In the genomic region with DNA sequence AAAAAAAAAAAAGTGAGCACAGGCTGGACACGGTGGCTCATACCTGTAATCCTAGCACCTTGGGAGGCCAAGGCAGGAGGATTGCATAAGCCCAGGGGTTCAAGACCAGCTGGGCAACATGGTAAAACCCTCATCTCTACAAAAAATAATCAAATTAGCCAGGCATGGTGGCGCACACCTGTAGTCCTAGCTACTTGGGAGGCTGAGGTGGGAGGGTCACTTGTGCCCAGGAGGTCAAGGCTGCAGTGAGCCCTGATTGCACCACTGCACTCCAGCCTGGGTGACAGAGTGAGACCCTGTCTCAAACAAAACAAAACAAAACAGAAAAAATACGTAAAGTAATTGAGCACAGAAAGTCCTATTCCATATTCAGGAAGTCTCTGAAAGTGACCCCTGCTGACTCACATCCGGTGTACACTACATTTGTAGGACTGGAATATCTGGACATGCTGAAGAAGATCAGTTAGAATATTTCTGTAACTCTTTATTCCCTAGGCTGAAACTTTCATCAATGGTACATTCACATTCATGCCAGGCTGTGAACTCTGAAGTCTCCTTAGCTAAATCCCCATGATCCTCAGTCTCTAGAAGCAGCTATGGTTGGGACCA, we compare ENCODE assay signal across 1 cellular context.
TF ChIP-seq lines count a peak whose summit lies in the region.

No MANE protein-coding gene starts in this region.

TF ChIP-seq in HepG2, 621 proteins besides CTCF, POLR2A, EP300 and RAD21 (continued from another document and continues in another):
- no peak for TF ChIP-seq GTF2F1 (IDR thresholded peaks at IDR 0.05; ENCODE audit: low read length)
- TF ChIP-seq ETV5 (CRISPR knock-in tag; IDR thresholded peaks at IDR 0.05; ENCODE audit: borderline replicate concordance), result peak; percentile 86; the same call in 1 of the 2 replicates
- TF ChIP-seq, protein P1, sequence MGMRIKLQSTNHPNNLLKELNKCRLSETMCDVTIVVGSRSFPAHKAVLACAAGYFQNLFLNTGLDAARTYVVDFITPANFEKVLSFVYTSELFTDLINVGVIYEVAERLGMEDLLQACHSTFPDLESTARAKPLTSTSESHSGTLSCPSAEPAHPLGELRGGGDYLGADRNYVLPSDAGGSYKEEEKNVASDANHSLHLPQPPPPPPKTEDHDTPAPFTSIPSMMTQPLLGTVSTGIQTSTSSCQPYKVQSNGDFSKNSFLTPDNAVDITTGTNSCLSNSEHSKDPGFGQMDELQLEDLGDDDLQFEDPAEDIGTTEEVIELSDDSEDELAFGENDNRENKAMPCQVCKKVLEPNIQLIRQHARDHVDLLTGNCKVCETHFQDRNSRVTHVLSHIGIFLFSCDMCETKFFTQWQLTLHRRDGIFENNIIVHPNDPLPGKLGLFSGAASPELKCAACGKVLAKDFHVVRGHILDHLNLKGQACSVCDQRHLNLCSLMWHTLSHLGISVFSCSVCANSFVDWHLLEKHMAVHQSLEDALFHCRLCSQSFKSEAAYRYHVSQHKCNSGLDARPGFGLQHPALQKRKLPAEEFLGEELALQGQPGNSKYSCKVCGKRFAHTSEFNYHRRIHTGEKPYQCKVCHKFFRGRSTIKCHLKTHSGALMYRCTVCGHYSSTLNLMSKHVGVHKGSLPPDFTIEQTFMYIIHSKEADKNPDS (CRISPR knock-in tag; IDR thresholded peaks at IDR 0.05), result 0 out of 2 replicates have a peak, but pooled peaks have one; percentile 28
- TF ChIP-seq CEBPG (CRISPR knock-in tag; IDR thresholded peaks at IDR 0.05), result peak; percentile 41; the same call in 1 of the 2 replicates
- TF ChIP-seq KDM2A (CRISPR knock-in tag; IDR thresholded peaks at IDR 0.05; ENCODE audit: borderline replicate concordance, low read depth), result no peak
- TF ChIP-seq CREM (IDR thresholded peaks at IDR 0.05), result peak; percentile 13; the same call in 1 of the 2 replicates
- TF ChIP-seq CREM (CRISPR knock-in tag; IDR thresholded peaks at IDR 0.05), result no peak
- no peak for TF ChIP-seq ZNF615 (CRISPR knock-in tag; IDR thresholded peaks at IDR 0.05; ENCODE audit: borderline replicate concordance)
- TF ChIP-seq, protein P2, sequence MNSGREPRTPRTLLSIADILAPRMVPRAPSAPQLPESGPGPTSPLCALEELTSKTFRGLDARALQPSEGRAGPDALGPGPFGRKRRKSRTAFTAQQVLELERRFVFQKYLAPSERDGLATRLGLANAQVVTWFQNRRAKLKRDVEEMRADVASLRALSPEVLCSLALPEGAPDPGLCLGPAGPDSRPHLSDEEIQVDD (CRISPR knock-in tag; IDR thresholded peaks at IDR 0.05; ENCODE audit: borderline replicate concordance), result no peak
- TF ChIP-seq, protein P3, sequence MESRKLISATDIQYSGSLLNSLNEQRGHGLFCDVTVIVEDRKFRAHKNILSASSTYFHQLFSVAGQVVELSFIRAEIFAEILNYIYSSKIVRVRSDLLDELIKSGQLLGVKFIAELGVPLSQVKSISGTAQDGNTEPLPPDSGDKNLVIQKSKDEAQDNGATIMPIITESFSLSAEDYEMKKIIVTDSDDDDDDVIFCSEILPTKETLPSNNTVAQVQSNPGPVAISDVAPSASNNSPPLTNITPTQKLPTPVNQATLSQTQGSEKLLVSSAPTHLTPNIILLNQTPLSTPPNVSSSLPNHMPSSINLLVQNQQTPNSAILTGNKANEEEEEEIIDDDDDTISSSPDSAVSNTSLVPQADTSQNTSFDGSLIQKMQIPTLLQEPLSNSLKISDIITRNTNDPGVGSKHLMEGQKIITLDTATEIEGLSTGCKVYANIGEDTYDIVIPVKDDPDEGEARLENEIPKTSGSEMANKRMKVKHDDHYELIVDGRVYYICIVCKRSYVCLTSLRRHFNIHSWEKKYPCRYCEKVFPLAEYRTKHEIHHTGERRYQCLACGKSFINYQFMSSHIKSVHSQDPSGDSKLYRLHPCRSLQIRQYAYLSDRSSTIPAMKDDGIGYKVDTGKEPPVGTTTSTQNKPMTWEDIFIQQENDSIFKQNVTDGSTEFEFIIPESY (CRISPR knock-in tag; IDR thresholded peaks at IDR 0.05), result 0 out of 2 replicates have a peak, but pooled peaks have one; percentile 16
- TF ChIP-seq ZNF264 (CRISPR knock-in tag; IDR thresholded peaks at IDR 0.05), result no peak
- no peak for TF ChIP-seq ZSCAN30 (CRISPR knock-in tag; IDR thresholded peaks at IDR 0.05)
- peak; percentile 37; the same call in 1 of the 2 replicates for TF ChIP-seq ZNF652 (CRISPR knock-in tag; IDR thresholded peaks at IDR 0.05; ENCODE audit: borderline replicate concordance, low read depth)
- peak; percentile 41 for TF ChIP-seq MED1 (CRISPR knock-in tag; IDR thresholded peaks at IDR 0.05)
- TF ChIP-seq JDP2 (CRISPR knock-in tag; IDR thresholded peaks at IDR 0.05; ENCODE audit: borderline replicate concordance), result no peak
- TF ChIP-seq SALL2 (CRISPR knock-in tag; IDR thresholded peaks at IDR 0.05), result 0 out of 2 replicates have a peak, but pooled peaks have one; percentile 12
- peak; percentile 37 for TF ChIP-seq RXRB (CRISPR knock-in tag; IDR thresholded peaks at IDR 0.05; ENCODE audit: borderline replicate concordance)
- no peak for TF ChIP-seq TBX3 (IDR thresholded peaks at IDR 0.05; ENCODE audit: borderline replicate concordance)
- TF ChIP-seq, protein P4, sequence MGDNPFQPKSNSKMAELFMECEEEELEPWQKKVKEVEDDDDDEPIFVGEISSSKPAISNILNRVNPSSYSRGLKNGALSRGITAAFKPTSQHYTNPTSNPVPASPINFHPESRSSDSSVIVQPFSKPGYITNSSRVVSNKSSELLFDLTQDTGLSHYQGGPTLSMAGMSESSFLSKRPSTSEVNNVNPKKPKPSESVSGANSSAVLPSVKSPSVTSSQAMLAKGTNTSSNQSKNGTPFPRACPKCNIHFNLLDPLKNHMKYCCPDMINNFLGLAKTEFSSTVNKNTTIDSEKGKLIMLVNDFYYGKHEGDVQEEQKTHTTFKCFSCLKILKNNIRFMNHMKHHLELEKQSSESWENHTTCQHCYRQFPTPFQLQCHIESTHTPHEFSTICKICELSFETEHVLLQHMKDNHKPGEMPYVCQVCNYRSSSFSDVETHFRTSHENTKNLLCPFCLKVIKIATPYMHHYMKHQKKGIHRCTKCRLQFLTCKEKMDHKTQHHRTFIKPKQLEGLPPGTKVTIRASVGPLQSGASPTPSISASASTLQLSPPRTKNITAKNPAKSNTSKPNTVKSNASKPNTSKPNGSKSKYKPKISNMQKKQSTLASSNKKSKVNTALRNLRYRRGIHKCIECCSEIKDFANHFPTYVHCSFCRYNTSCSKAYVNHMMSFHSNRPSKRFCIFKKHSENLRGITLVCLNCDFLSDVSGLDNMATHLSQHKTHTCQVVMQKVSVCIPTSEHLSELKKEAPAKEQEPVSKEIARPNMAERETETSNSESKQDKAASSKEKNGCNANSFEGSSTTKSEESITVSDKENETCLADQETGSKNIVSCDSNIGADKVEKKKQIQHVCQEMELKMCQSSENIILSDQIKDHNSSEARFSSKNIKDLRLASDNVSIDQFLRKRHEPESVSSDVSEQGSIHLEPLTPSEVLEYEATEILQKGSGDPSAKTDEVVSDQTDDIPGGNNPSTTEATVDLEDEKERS (CRISPR knock-in tag; IDR thresholded peaks at IDR 0.05), result peak; percentile 95; the same call in 1 of the 2 replicates
- TF ChIP-seq, protein P5, sequence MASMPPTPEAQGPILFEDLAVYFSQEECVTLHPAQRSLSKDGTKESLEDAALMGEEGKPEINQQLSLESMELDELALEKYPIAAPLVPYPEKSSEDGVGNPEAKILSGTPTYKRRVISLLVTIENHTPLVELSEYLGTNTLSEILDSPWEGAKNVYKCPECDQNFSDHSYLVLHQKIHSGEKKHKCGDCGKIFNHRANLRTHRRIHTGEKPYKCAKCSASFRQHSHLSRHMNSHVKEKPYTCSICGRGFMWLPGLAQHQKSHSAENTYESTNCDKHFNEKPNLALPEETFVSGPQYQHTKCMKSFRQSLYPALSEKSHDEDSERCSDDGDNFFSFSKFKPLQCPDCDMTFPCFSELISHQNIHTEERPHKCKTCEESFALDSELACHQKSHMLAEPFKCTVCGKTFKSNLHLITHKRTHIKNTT (CRISPR knock-in tag; IDR thresholded peaks at IDR 0.05), result no peak
- TF ChIP-seq JUND (CRISPR knock-in tag; IDR thresholded peaks at IDR 0.05), result no peak
- TF ChIP-seq RARA (CRISPR knock-in tag; IDR thresholded peaks at IDR 0.05), result peak; percentile 83
- TF ChIP-seq, protein P6, sequence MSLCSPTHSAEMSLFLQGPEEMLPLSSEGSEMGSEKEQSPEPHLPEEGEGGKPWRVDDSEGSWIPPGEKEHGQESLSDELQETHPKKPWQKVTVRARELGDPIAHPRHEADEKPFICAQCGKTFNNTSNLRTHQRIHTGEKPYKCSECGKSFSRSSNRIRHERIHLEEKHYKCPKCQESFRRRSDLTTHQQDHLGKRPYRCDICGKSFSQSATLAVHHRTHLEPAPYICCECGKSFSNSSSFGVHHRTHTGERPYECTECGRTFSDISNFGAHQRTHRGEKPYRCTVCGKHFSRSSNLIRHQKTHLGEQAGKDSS (CRISPR knock-in tag; IDR thresholded peaks at IDR 0.05; ENCODE audit: borderline replicate concordance, low read depth), result no peak; the same call in 1 of the 2 replicates
- TF ChIP-seq JUNB (CRISPR knock-in tag; IDR thresholded peaks at IDR 0.05; ENCODE audit: borderline replicate concordance), result peak; percentile 32; the same call in 1 of the 2 replicates
- TF ChIP-seq GZF1 (CRISPR knock-in tag; IDR thresholded peaks at IDR 0.05), result no peak
- TF ChIP-seq CREB1 (IDR thresholded peaks at IDR 0.05), result no peak; the same call in 1 of the 2 replicates
- TF ChIP-seq CREB1 (CRISPR knock-in tag; IDR thresholded peaks at IDR 0.05), result 0 out of 2 replicates have a peak, but pooled peaks have one; percentile 11
- TF ChIP-seq ESRRA (CRISPR knock-in tag; IDR thresholded peaks at IDR 0.05; ENCODE audit: low read depth), result no peak
- TF ChIP-seq MYC (CRISPR knock-in tag; IDR thresholded peaks at IDR 0.05; ENCODE audit: borderline replicate concordance), result 0 out of 2 replicates have a peak, but pooled peaks have one; percentile 8
- TF ChIP-seq ZNF670 (CRISPR knock-in tag; IDR thresholded peaks at IDR 0.05; ENCODE audit: borderline replicate concordance), result 0 out of 2 replicates have a peak, but pooled peaks have one; percentile 27
- no peak for TF ChIP-seq ZNF263 (CRISPR knock-in tag; IDR thresholded peaks at IDR 0.05)
- TF ChIP-seq ZNF441 (CRISPR knock-in tag; IDR thresholded peaks at IDR 0.05; ENCODE audit: borderline replicate concordance), result no peak
- TF ChIP-seq ZSCAN29 (CRISPR knock-in tag; conservative IDR thresholded peaks at IDR 0.05), result 0 out of 2 replicates have a peak, but pooled peaks have one; percentile 5
- no peak for TF ChIP-seq CBX1 (IDR thresholded peaks at IDR 0.05; ENCODE audit: low read depth)
- TF ChIP-seq, protein P7, sequence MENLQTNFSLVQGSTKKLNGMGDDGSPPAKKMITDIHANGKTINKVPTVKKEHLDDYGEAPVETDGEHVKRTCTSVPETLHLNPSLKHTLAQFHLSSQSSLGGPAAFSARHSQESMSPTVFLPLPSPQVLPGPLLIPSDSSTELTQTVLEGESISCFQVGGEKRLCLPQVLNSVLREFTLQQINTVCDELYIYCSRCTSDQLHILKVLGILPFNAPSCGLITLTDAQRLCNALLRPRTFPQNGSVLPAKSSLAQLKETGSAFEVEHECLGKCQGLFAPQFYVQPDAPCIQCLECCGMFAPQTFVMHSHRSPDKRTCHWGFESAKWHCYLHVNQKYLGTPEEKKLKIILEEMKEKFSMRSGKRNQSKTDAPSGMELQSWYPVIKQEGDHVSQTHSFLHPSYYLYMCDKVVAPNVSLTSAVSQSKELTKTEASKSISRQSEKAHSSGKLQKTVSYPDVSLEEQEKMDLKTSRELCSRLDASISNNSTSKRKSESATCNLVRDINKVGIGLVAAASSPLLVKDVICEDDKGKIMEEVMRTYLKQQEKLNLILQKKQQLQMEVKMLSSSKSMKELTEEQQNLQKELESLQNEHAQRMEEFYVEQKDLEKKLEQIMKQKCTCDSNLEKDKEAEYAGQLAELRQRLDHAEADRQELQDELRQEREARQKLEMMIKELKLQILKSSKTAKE (CRISPR knock-in tag; IDR thresholded peaks at IDR 0.05; ENCODE audit: borderline replicate concordance), result 0 out of 2 replicates have a peak, but pooled peaks have one; percentile 30
- TF ChIP-seq ZBTB3 (CRISPR knock-in tag; IDR thresholded peaks at IDR 0.05; ENCODE audit: borderline replicate concordance, low read depth), result 0 out of 2 replicates have a peak, but pooled peaks have one; percentile 53
- TF ChIP-seq ZMYM3 (CRISPR knock-in tag; IDR thresholded peaks at IDR 0.05), result peak; percentile 97
- TF ChIP-seq, protein P8, sequence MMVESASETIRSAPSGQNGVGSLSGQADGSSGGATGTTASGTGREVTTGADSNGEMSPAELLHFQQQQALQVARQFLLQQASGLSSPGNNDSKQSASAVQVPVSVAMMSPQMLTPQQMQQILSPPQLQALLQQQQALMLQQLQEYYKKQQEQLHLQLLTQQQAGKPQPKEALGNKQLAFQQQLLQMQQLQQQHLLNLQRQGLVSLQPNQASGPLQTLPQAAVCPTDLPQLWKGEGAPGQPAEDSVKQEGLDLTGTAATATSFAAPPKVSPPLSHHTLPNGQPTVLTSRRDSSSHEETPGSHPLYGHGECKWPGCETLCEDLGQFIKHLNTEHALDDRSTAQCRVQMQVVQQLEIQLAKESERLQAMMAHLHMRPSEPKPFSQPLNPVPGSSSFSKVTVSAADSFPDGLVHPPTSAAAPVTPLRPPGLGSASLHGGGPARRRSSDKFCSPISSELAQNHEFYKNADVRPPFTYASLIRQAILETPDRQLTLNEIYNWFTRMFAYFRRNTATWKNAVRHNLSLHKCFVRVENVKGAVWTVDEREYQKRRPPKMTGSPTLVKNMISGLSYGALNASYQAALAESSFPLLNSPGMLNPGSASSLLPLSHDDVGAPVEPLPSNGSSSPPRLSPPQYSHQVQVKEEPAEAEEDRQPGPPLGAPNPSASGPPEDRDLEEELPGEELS (CRISPR knock-in tag; IDR thresholded peaks at IDR 0.05), result peak; percentile 51; the same call in 1 of the 2 replicates
- TF ChIP-seq ISX (CRISPR knock-in tag; conservative IDR thresholded peaks at IDR 0.05), result no peak
- TF ChIP-seq, protein P9, sequence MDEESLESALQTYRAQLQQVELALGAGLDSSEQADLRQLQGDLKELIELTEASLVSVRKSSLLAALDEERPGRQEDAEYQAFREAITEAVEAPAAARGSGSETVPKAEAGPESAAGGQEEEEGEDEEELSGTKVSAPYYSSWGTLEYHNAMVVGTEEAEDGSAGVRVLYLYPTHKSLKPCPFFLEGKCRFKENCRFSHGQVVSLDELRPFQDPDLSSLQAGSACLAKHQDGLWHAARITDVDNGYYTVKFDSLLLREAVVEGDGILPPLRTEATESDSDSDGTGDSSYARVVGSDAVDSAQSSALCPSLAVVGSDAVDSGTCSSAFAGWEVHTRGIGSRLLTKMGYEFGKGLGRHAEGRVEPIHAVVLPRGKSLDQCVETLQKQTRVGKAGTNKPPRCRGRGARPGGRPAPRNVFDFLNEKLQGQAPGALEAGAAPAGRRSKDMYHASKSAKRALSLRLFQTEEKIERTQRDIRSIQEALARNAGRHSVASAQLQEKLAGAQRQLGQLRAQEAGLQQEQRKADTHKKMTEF (CRISPR knock-in tag; IDR thresholded peaks at IDR 0.05), result no peak
- TF ChIP-seq, protein P10, sequence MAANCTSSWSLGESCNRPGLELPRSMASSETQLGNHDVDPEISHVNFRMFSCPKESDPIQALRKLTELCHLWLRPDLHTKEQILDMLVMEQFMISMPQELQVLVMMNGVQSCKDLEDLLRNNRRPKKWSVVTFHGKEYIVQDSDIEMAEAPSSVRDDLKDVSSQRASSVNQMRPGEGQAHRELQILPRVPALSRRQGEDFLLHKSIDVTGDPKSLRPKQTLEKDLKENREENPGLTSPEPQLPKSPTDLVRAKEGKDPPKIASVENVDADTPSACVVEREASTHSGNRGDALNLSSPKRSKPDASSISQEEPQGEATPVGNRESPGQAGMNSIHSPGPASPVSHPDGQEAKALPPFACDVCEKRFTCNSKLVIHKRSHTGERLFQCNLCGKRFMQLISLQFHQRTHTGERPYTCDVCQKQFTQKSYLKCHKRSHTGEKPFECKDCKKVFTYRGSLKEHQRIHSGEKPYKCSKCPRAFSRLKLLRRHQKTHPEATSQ (CRISPR knock-in tag; IDR thresholded peaks at IDR 0.05; ENCODE audit: borderline replicate concordance), result no peak
- no peak for TF ChIP-seq KMT2B (CRISPR knock-in tag; IDR thresholded peaks at IDR 0.05)
- no peak for TF ChIP-seq SCMH1 (CRISPR knock-in tag; IDR thresholded peaks at IDR 0.05; ENCODE audit: borderline replicate concordance)
- TF ChIP-seq RCOR2 (CRISPR knock-in tag; IDR thresholded peaks at IDR 0.05), result peak; percentile 87
